Comparison of ENCODE assay signal across 17 cellular contexts in genomic region chr11:59281177-59281576, GRCh38.
"Had no signal": no experiment of that assay in that cellular context is flagged by ENCODE, and none has a peak within 500 bp of the region (broad histone marks: within the 10 kb centered on the region; RNA-seq: fewer than 3 reads in every experiment).

No MANE protein-coding gene starts in this region.

- H3K4me3 Mint-ChIP-seq: memory B cell; natural killer cell treated with Interleukin-12 subunit alpha and Interleukin-12 subunit beta and Interleukin-15 and Interleukin-18, amount 100 ng/mL, for 72 hours; stimulated activated memory B cell treated with anti-CD40 and anti-IgM and Interleukin-4, amounts not matched to agents 10 μg/mL and 1 μg/mL and 100 μg/mL, for 72 hours had no signal

- FAIRE-seq: islet of Langerhans had no signal

- H3K27ac Mint-ChIP-seq: activated naive CD4-positive, alpha-beta T cell treated with anti-CD3 and anti-CD28 coated beads, Interleukin-2, amount 50 U/mL, for 72 hours; memory B cell; natural killer cell treated with Interleukin-12 subunit alpha and Interleukin-12 subunit beta and Interleukin-15 and Interleukin-18, amount 100 ng/mL, for 72 hours; stimulated activated memory B cell treated with anti-CD40 and anti-IgM and Interleukin-4, amounts not matched to agents 10 μg/mL and 1 μg/mL and 100 μg/mL, for 72 hours had no signal

- H3K27ac ChIP-seq: gastrocnemius medialis, heart right ventricle, psoas muscle, right lobe of liver, spleen, tibial artery had no signal

- H3K36me3 ChIP-seq: gastrocnemius medialis, heart right ventricle, right lobe of liver, spleen, tibial artery had no signal

- H3K4me1 ChIP-seq: gastrocnemius medialis, psoas muscle, tibial artery had no signal

- H3K9me3 ChIP-seq: gastrocnemius medialis, psoas muscle, right lobe of liver, tibial artery had no signal

- H3K4me3 ChIP-seq: gastrocnemius medialis, heart right ventricle, psoas muscle, right lobe of liver, spleen, tibial artery had no signal

- ATAC-seq: activated naive CD4-positive, alpha-beta T cell treated with anti-CD3 and anti-CD28 coated beads, Interleukin-2, amount 50 U/mL, for 72 hours; gastrocnemius medialis; heart right ventricle; left lobe of liver; natural killer cell treated with Interleukin-12 subunit alpha and Interleukin-12 subunit beta and Interleukin-15 and Interleukin-18, amount 100 ng/mL, for 72 hours; psoas muscle; right lobe of liver; stimulated activated memory B cell treated with anti-CD40 and anti-IgM and Interleukin-4, amounts not matched to agents 10 μg/mL and 1 μg/mL and 100 μg/mL, for 72 hours had no signal

- H3K36me3 Mint-ChIP-seq: activated naive CD4-positive, alpha-beta T cell treated with anti-CD3 and anti-CD28 coated beads, Interleukin-2, amount 50 U/mL, for 72 hours; natural killer cell treated with Interleukin-12 subunit alpha and Interleukin-12 subunit beta and Interleukin-15 and Interleukin-18, amount 100 ng/mL, for 72 hours; stimulated activated memory B cell treated with anti-CD40 and anti-IgM and Interleukin-4, amounts not matched to agents 10 μg/mL and 1 μg/mL and 100 μg/mL, for 72 hours had no signal

- H3K27me3 ChIP-seq: gastrocnemius medialis, right lobe of liver, spleen had no signal

- H3K27me3 Mint-ChIP-seq: memory B cell; stimulated activated memory B cell treated with anti-CD40 and anti-IgM and Interleukin-4, amounts not matched to agents 10 μg/mL and 1 μg/mL and 100 μg/mL, for 72 hours had no signal

- DNase-seq: activated CD4-positive, alpha-beta T cell treated with anti-CD3 and anti-CD28 coated beads, Interleukin-2, amount 50 U/mL, for 1 hour; activated effector memory CD4-positive, alpha-beta T cell treated with Interleukin-2 at 50 U/mL for 16 hours; activated T-cell treated with anti-CD3 and anti-CD28 coated beads, Interleukin-2, amount 50 U/mL, for 1 hour; gastrocnemius medialis; heart right ventricle; occipital lobe; psoas muscle; right lobe of liver; spleen; stimulated activated CD4-positive, alpha-beta T cell treated with anti-CD3 and anti-CD28 coated beads, Interleukin-1b, Interleukin-23, amount 100 ng/mL, for 48 hours; tibial artery had no signal

- H3K9me3 Mint-ChIP-seq: activated naive CD4-positive, alpha-beta T cell treated with anti-CD3 and anti-CD28 coated beads, Interleukin-2, amount 50 U/mL, for 72 hours; natural killer cell treated with Interleukin-12 subunit alpha and Interleukin-12 subunit beta and Interleukin-15 and Interleukin-18, amount 100 ng/mL, for 72 hours; stimulated activated memory B cell treated with anti-CD40 and anti-IgM and Interleukin-4, amounts not matched to agents 10 μg/mL and 1 μg/mL and 100 μg/mL, for 72 hours had no signal
